ENCODE assay signal across 2 cellular contexts in the genomic region with DNA sequence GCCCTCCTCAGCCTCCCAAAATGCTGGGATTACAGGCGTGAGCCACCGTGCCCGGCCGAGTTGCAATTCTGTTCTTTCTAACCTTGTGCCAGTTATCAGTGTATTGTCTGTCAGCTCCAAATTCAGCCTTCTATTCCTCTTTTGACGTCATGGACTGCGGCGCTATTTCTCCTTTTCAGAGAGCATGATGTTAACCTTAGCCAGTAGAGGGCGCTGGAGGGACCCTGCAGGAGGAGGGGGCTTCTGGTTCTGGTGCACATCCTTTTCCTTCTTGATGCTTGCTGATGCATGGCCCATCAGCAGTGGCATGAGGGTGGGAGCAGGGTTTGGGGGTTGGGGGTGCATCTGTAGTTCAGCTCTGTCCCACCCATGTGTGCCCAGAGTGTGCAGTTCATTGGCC.
TF ChIP-seq lines count a peak whose summit lies in the region.

No MANE protein-coding gene starts in this region.

TF ChIP-seq in SK-N-SH, 30 proteins besides CTCF, POLR2A, EP300 and RAD21 (continued from another document):
- TF ChIP-seq TEAD4 (IDR thresholded peaks at IDR 0.05; ENCODE audit: borderline replicate concordance, insufficient read depth): no peak

TF ChIP-seq in SK-N-SH treated with all-trans-retinoic acid at 6 μM for 48 hours, 23 proteins besides CTCF, POLR2A, EP300 and RAD21 (continued from another document):
- TF ChIP-seq, protein P1, sequence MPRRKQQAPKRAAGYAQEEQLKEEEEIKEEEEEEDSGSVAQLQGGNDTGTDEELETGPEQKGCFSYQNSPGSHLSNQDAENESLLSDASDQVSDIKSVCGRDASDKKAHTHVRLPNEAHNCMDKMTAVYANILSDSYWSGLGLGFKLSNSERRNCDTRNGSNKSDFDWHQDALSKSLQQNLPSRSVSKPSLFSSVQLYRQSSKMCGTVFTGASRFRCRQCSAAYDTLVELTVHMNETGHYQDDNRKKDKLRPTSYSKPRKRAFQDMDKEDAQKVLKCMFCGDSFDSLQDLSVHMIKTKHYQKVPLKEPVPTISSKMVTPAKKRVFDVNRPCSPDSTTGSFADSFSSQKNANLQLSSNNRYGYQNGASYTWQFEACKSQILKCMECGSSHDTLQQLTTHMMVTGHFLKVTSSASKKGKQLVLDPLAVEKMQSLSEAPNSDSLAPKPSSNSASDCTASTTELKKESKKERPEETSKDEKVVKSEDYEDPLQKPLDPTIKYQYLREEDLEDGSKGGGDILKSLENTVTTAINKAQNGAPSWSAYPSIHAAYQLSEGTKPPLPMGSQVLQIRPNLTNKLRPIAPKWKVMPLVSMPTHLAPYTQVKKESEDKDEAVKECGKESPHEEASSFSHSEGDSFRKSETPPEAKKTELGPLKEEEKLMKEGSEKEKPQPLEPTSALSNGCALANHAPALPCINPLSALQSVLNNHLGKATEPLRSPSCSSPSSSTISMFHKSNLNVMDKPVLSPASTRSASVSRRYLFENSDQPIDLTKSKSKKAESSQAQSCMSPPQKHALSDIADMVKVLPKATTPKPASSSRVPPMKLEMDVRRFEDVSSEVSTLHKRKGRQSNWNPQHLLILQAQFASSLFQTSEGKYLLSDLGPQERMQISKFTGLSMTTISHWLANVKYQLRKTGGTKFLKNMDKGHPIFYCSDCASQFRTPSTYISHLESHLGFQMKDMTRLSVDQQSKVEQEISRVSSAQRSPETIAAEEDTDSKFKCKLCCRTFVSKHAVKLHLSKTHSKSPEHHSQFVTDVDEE (CRISPR knock-in tag; IDR thresholded peaks at IDR 0.05): no peak
- TF ChIP-seq OSR1 (CRISPR knock-in tag; IDR thresholded peaks at IDR 0.05) (no peak), BACH2 (CRISPR knock-in tag; IDR thresholded peaks at IDR 0.05; ENCODE audit: borderline replicate concordance) (no peak), ZFP30 (CRISPR knock-in tag; IDR thresholded peaks at IDR 0.05) (no peak), TOX (CRISPR knock-in tag; IDR thresholded peaks at IDR 0.05; ENCODE audit: borderline replicate concordance) (no peak)
- TF ChIP-seq, protein P2, sequence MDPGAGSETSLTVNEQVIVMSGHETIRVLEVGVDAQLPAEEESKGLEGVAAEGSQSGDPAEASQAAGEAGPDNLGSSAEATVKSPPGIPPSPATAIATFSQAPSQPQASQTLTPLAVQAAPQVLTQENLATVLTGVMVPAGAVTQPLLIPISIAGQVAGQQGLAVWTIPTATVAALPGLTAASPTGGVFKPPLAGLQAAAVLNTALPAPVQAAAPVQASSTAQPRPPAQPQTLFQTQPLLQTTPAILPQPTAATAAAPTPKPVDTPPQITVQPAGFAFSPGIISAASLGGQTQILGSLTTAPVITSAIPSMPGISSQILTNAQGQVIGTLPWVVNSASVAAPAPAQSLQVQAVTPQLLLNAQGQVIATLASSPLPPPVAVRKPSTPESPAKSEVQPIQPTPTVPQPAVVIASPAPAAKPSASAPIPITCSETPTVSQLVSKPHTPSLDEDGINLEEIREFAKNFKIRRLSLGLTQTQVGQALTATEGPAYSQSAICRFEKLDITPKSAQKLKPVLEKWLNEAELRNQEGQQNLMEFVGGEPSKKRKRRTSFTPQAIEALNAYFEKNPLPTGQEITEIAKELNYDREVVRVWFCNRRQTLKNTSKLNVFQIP (CRISPR knock-in tag; IDR thresholded peaks at IDR 0.05; ENCODE audit: borderline replicate concordance, low read depth): no peak
